ENCODE assay signal across 19 cellular contexts in the genomic region with DNA sequence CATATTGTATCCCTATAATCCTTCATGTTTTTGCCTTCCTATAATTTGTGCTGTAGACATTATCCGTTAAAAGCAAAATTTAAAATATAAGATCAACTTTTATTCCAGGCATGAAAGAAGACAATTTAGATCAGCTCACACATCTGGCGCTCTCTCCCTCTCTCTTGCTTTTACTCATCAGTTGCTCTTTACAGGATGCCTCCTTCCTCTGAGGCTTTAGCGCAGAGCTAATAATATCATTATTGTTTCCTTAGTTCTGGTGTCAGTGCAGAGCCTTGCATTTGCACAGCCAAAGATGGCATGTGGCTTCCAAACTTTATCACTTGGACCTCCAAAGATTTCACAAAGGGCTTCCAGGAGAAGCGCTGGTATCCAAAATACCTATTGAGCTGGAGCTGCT.
DNase-seq lines count a peak whose midpoint lies in the region; ATAC-seq and TF ChIP-seq lines count a peak whose summit lies in the region.
"Had no signal": no experiment of that assay in that cellular context is flagged by ENCODE, and none has a peak within 500 bp of the region (broad histone marks: within the 10 kb centered on the region; RNA-seq: fewer than 3 reads in every experiment).

No MANE protein-coding gene starts in this region.

- no peak overlapping the region for H2AFZ ChIP-seq in IMR-90 (replicated peaks; ENCODE audit: low read length, poor library complexity)
- H2AFZ ChIP-seq in OCI-LY7 (ENCODE audit: low read length), result no peak overlapping the region

- H3K56ac ChIP-seq in IMR-90 (ENCODE audit: extremely low read depth, insufficient read depth, low read length), result no peak overlapping the region

- H3K9me3 ChIP-seq in IMR-90 (ENCODE audit: control insufficient read depth, insufficient read depth, low read length) (no peaks in the 10 kb centered on the region), OCI-LY7 (ENCODE audit: low read length) (no peaks in the 10 kb centered on the region)

- WGBS in IMR-90 (ENCODE audit: extremely low coverage in 2 of 2, insufficient read length in 1 of 2), 2 experiments, result 63% methylated on average over 2 of the region's 4 CpGs; no CpG with 5 or more reads in 1 of the 2 experiments

- H2AK5ac ChIP-seq in IMR-90 (ENCODE audit: low read depth, low read length), result no peak overlapping the region

- H2BK15ac ChIP-seq in IMR-90 (ENCODE audit: low read depth, low read length), result peak overlapping the region; percentile 1; the same call in 1 of the 3 replicates

- intact Hi-C loops in IMR-90 (cut with micrococcal nuclease) (no loop called here), OCI-LY7 (cut with micrococcal nuclease; ENCODE audit: unreplicated experiment) (no loop called here)

- H3K4ac ChIP-seq in IMR-90 (ENCODE audit: low read depth, low read length), result no peak overlapping the region

- no peaks in the 10 kb centered on the region for H3K9me2 ChIP-seq in OCI-LY7 (ENCODE audit: insufficient read depth, low read length)

- H3K4me3 ChIP-seq in IMR-90 (ENCODE audit: insufficient read depth, low read depth, low read length) (no peak overlapping the region), OCI-LY7 (ENCODE audit: low read depth, low read length, poor library complexity, severe bottlenecking) (no peak overlapping the region)

- in situ Hi-C loops in IMR-90 (cut with MboI; ENCODE audit: low sequenced_read_pairs), result loop anchor here (25.0 kb wide), 1 partner anchor 1346 kb away; no protein-coding TSS in a partner anchor

- peaks cover 14% of the 10 kb centered on the region for H3K9me1 ChIP-seq in IMR-90 (ENCODE audit: insufficient read depth, low read length)

- H2BK120ac ChIP-seq in IMR-90 (ENCODE audit: low read depth, low read length), result peak overlapping the region; percentile 55; the same call in 1 of the 2 replicates

- peak overlapping the region; percentile 69 for H2BK20ac ChIP-seq in IMR-90 (ENCODE audit: low read depth, low read length)

- TF ChIP-seq RAD21 in IMR-90 (IDR thresholded peaks at IDR 0.05; ENCODE audit: low read length), result no peak

- TF ChIP-seq CTCF in IMR-90 (conservative IDR thresholded peaks at IDR 0.05; ENCODE audit: low read depth, low read length) (no peak), OCI-LY7 (conservative IDR thresholded peaks at IDR 0.05; ENCODE audit: low read length) (no peak)

- no peak overlapping the region for H2BK5ac ChIP-seq in IMR-90 (ENCODE audit: low read depth, low read length, poor library complexity, severe bottlenecking)

- H3K9ac ChIP-seq in IMR-90 (ENCODE audit: low read depth, low read length), result no peak overlapping the region

- H3K4me2 ChIP-seq in IMR-90 (ENCODE audit: low read depth, low read length) (no peak overlapping the region), OCI-LY7 (ENCODE audit: low read length) (no peak overlapping the region)

- H3K23ac ChIP-seq in IMR-90 (ENCODE audit: low read depth, low read length), result no peak overlapping the region

- H3K14ac ChIP-seq in IMR-90 (replicated peaks; ENCODE audit: low read depth, low read length), result no peak overlapping the region

- H4K5ac ChIP-seq in IMR-90 (ENCODE audit: low read depth, low read length), result no peak overlapping the region

- H3K27ac ChIP-seq in IMR-90 (ENCODE audit: insufficient read depth, low read length) (no peak overlapping the region), OCI-LY7 (ENCODE audit: low read depth, low read length, poor library complexity, severe bottlenecking) (no peak overlapping the region)

- H3K79me1 ChIP-seq in IMR-90 (ENCODE audit: low read depth in 1 of 2, low read length in 2 of 2), result peaks cover 0 to 4% of the 10 kb centered on the region in 2 experiments; a peak in 1 of 4 replicates

- no peaks in the 10 kb centered on the region for H3K27me3 ChIP-seq in IMR-90 (ENCODE audit: control insufficient read depth, insufficient read depth, low read length)

- ATAC-seq in GM18511 (IDR thresholded peaks at IDR 0.05; ENCODE audit: unreplicated experiment) (peak; percentile 82), HG02852 (IDR thresholded peaks at IDR 0.05; ENCODE audit: unreplicated experiment) (peak; percentile 52), IMR-90 (ENCODE audit: low read depth) (no peak), GM19463 (IDR thresholded peaks at IDR 0.05; ENCODE audit: unreplicated experiment) (no peak)
- ATAC-seq: CD8-positive, alpha-beta T cell; HCT116 had no signal

- CTCF ChIA-PET in IMR-90 (lab: Yijun Ruan, JAX), result no interaction called here
- CTCF ChIA-PET in OCI-LY7 (lab: Charles Lee; ENCODE audit: unreplicated experiment), result no interaction called here

- DNase-seq in IMR-90 (no peak), OCI-LY7 (ENCODE audit: low spot score) (no peak), AG20443 (ENCODE audit: low spot score) (no peak)
- no peak for DNase-seq in activated naive CD4-positive, alpha-beta T cell treated with Interleukin-2 at 50 U/mL for 16 hours
- DNase-seq: ACHN; AML-193; Calu3; CD8-positive, alpha-beta T cell; DMS79 treated with DMSO at 0.1 percent for 48 hours; GF-D8; GOT3; H7; HFFc6; Karpas-422; KBM-7 had no signal

- no peaks in the 10 kb centered on the region for H4K20me1 ChIP-seq in IMR-90 (ENCODE audit: insufficient read depth, low read length)
- H4K20me1 ChIP-seq in OCI-LY7 (ENCODE audit: insufficient read depth, low read length), result no peaks in the 10 kb centered on the region

- H3K36me3 ChIP-seq in IMR-90 (ENCODE audit: control insufficient read depth, insufficient read depth, low read length) (no peaks in the 10 kb centered on the region), OCI-LY7 (ENCODE audit: insufficient read depth, low read length) (no peaks in the 10 kb centered on the region)

- dilution Hi-C loops in IMR-90 (cut with HindIII; ENCODE audit: low sequenced_read_pairs, unreplicated experiment), result no loop called here

- H3K79me2 ChIP-seq in OCI-LY7 (ENCODE audit: insufficient read depth, low read depth, low read length), result no peaks in the 10 kb centered on the region

- BruUV-seq in IMR-90 (replicated peaks; lab: Mats Ljungman, UMichigan), result no TSS peak
- no TSS peak for BruUV-seq in OCI-LY7 (replicated peaks; lab: Mats Ljungman, UMichigan)

- H4K91ac ChIP-seq in IMR-90 (ENCODE audit: insufficient read depth, low read depth, low read length), result no peak overlapping the region; the same call in 1 of the 2 replicates

- no peak overlapping the region for H2AK9ac ChIP-seq in IMR-90 (replicated peaks; ENCODE audit: low read depth, low read length, poor library complexity)

- no peak overlapping the region for H4K8ac ChIP-seq in IMR-90 (ENCODE audit: low read depth in 2 of 2, low read length in 2 of 2)

- H3K18ac ChIP-seq in IMR-90 (ENCODE audit: low read depth, low read length), result no peak overlapping the region

- POLR2A ChIA-PET in IMR-90 (lab: Charles Lee; ENCODE audit: unreplicated experiment), result no interaction called here
- POLR2A ChIA-PET in OCI-LY7 (lab: Charles Lee), result no interaction called here

- TF ChIP-seq POLR2A in IMR-90 (IDR thresholded peaks at IDR 0.05; ENCODE audit: low read depth, low read length), result no peak

- peaks cover 8% of the 10 kb centered on the region for H3K4me1 ChIP-seq in IMR-90 (ENCODE audit: control insufficient read depth, insufficient read depth, low read length)
- H3K4me1 ChIP-seq in OCI-LY7 (ENCODE audit: insufficient read depth, low read length, poor library complexity, severe bottlenecking), result no peaks in the 10 kb centered on the region

TF ChIP-seq in IMR-90, 13 proteins besides CTCF, POLR2A, EP300 and RAD21:
- TF ChIP-seq ELK1 (IDR thresholded peaks at IDR 0.05; ENCODE audit: borderline replicate concordance, low read depth, low read length) (no peak), MXI1 (IDR thresholded peaks at IDR 0.05; ENCODE audit: borderline replicate concordance, low read depth, low read length) (no peak), FOS (IDR thresholded peaks at IDR 0.05; ENCODE audit: low read depth, low read length) (no peak), RFX5 (IDR thresholded peaks at IDR 0.05; ENCODE audit: low read depth, low read length) (no peak), BHLHE40 (IDR thresholded peaks at IDR 0.05; ENCODE audit: low read depth, low read length) (no peak), RCOR1 (IDR thresholded peaks at IDR 0.05; ENCODE audit: insufficient replicate concordance, low read length) (no peak), NFE2L2 (IDR thresholded peaks at IDR 0.05; ENCODE audit: low read depth, low read length) (no peak), CEBPB (IDR thresholded peaks at IDR 0.05; ENCODE audit: low read depth, low read length) (no peak), MAFK (IDR thresholded peaks at IDR 0.05; ENCODE audit: low read depth, low read length) (no peak), SMC3 (IDR thresholded peaks at IDR 0.05; ENCODE audit: low read depth, low read length) (no peak), USF2 (IDR thresholded peaks at IDR 0.05; ENCODE audit: low read depth, low read length) (no peak), CHD1 (IDR thresholded peaks at IDR 0.05; ENCODE audit: low read depth, low read length) (no peak), MAZ (IDR thresholded peaks at IDR 0.05; ENCODE audit: borderline replicate concordance, low read depth, low read length) (no peak)

Comparison
In these comparisons a context has a peak if more than half of its experiments do, and no peak if none do; other contexts are left out.
1. ATAC-seq: peak in GM18511 (single experiment) and HG02852 (single experiment); none in IMR-90 (single experiment) and GM19463 (single experiment).